ENCODE assay signal across 8 cellular contexts in the genomic region with DNA sequence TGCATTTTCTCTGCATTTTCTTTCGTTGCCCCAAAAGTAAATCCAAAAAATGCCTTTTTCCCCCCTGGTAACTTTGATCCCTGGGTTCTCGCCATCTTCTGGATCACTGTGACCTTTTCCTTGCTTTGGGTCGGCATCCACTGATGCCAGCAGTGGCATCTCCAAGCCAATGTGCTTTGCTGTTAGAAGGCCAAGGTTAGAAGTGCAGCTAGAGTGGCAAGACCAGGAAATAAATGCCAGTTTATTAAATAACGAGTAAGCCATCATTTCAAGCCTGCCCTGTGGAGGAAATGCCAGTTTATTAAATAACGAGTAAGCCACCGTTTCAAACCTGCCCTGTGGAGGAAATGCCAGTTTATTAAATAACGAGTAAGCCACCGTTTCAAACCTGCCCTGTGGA. TPM values are rescaled to one million over a fixed set of nuclear protein-coding genes. Genes with fewer than 3 reads are reported as not detected.
DNase-seq lines count a peak whose midpoint lies in the region; ATAC-seq, FAIRE-seq and TF ChIP-seq lines count a peak whose summit lies in the region.
"Not testable (repeated sequence)": the region's sequence is repeated elsewhere in the genome, so short reads cannot be mapped to it uniquely, and the experiment has no call there.

No MANE protein-coding gene starts in this region.

- not testable (repeated sequence) for BruUV-seq in A673 (replicated peaks; lab: Mats Ljungman, UMichigan)

- intact Hi-C loops in A673 (cut with micrococcal nuclease; ENCODE audit: unreplicated experiment); body of pancreas (cut with DNase I): not testable (repeated sequence)
- intact Hi-C loops in CD4-positive, alpha-beta memory T cell (cut with micrococcal nuclease): loop anchor here (5.0 kb wide), 1 partner anchor 34 kb away; the partner anchor contains the start of genes CCDC127 and SDHA

- peaks cover 9 to 26% (median 19%) of the 10 kb centered on the region in 4 donors for H3K4me1 Mint-ChIP-seq in CD4-positive, alpha-beta memory T cell
- peaks cover 0 to 13% (median 8%) of the 10 kb centered on the region in 3 donors for H3K4me1 Mint-ChIP-seq in T-cell

- not testable (repeated sequence) for H3K27me3 ChIP-seq in A673 (replicated peaks; ENCODE audit: insufficient read depth, low read depth, low read length, poor library complexity); CD4-positive, alpha-beta memory T cell (ENCODE audit: insufficient read depth, low read length); body of pancreas

- peak overlapping the region in 1 of 8 donors; percentile 36 for H3K4me3 Mint-ChIP-seq in CD4-positive, alpha-beta memory T cell
- not testable (repeated sequence) for H3K4me3 Mint-ChIP-seq in T-cell

- H3K27me3 Mint-ChIP-seq in CD4-positive, alpha-beta memory T cell; T-cell: not testable (repeated sequence)

- DNase-seq in A673 (ENCODE audit: low spot score); CD4-positive, alpha-beta memory T cell; RCC 7860 (ENCODE audit: low spot score); T-cell; body of pancreas: not testable (repeated sequence)
- peak; percentile 30 for DNase-seq in NCI-H2029 (lab: John Stamatoyannopoulos, UW)
- DNase-seq in renal cortical epithelial cell (ENCODE audit: low read depth): peak; percentile 6

- TF ChIP-seq POLR2A in body of pancreas (IDR thresholded peaks at IDR 0.05): not testable (repeated sequence)

- H3K36me3 ChIP-seq in A673 (ENCODE audit: insufficient read depth, low read length, poor library complexity, severe bottlenecking) (peaks cover 39% of the 10 kb centered on the region), body of pancreas (replicated peaks in 1 of 2; ENCODE audit: insufficient read depth in 1 of 2, low read depth in 2 of 2) (peaks cover 0 to 19% of the 10 kb centered on the region in 2 donors)
- peaks cover 11% of the 10 kb centered on the region for H3K36me3 ChIP-seq in CD4-positive, alpha-beta memory T cell (ENCODE audit: insufficient read depth, low read length)

- H3K4me3 ChIP-seq in A673 (ENCODE audit: low read depth, low read length, poor library complexity, severe bottlenecking); CD4-positive, alpha-beta memory T cell (ENCODE audit: low read length in 2 of 2); body of pancreas: not testable (repeated sequence)

- not testable (repeated sequence) for ATAC-seq in T-cell (replicated peaks in 1 of 4)
- ATAC-seq in body of pancreas (peak; percentile 68), esophagus mucosa (peak; percentile 16)

- peaks cover 59 to 61% of the 10 kb centered on the region in 2 donors for H3K36me3 Mint-ChIP-seq in CD4-positive, alpha-beta memory T cell
- peaks cover 42% of the 10 kb centered on the region for H3K36me3 Mint-ChIP-seq in T-cell

- not testable (repeated sequence) for TF ChIP-seq CTCF in A673 (conservative IDR thresholded peaks at IDR 0.05; ENCODE audit: low read depth, low read length); body of pancreas (IDR thresholded peaks at IDR 0.05)

- H3K27ac Mint-ChIP-seq in CD4-positive, alpha-beta memory T cell: peak overlapping the region in 4 of 7 donors; percentile 48 to 91 (median 76)
- peak overlapping the region; percentile 39 to 74 for H3K27ac Mint-ChIP-seq in T-cell

- POLR2A ChIA-PET in A673 (lab: Charles Lee; ENCODE audit: low non-redundant PET); CD4-positive, alpha-beta memory T cell (lab: Charles Lee; ENCODE audit: partially characterized antibody); T-cell (lab: Charles Lee): not testable (repeated sequence)

- CTCF ChIA-PET in A673 (lab: Charles Lee); CD4-positive, alpha-beta memory T cell (lab: Charles Lee; ENCODE audit: partially characterized antibody); T-cell (lab: Charles Lee): not testable (repeated sequence)

- H3K27ac ChIP-seq in A673 (ENCODE audit: low read depth, low read length, poor library complexity, severe bottlenecking): peak overlapping the region; percentile 78
- not testable (repeated sequence) for H3K27ac ChIP-seq in CD4-positive, alpha-beta memory T cell (ENCODE audit: low read depth, low read length)
- peak overlapping the region in 3 of 4 donors; percentile 67 to 80 (median 79) for H3K27ac ChIP-seq in body of pancreas

- peak; percentile 30 for FAIRE-seq in RCC 7860 (lab: Jason Lieb, UNC)

- not testable (repeated sequence) for H3K9me3 Mint-ChIP-seq in CD4-positive, alpha-beta memory T cell; T-cell

- H3K9me3 ChIP-seq in A673 (ENCODE audit: low read depth, low read length, poor library complexity, severe bottlenecking); CD4-positive, alpha-beta memory T cell (ENCODE audit: control insufficient read depth in 1 of 2, low read length in 2 of 2); body of pancreas: not testable (repeated sequence)

- WGBS in body of pancreas, 2 donors: 60 to 68% methylated on average over 8 of the region's 8 CpGs

- H3K4me1 ChIP-seq in A673 (ENCODE audit: insufficient read depth, low read length, poor library complexity, severe bottlenecking); body of pancreas: not testable (repeated sequence)
- H3K4me1 ChIP-seq in CD4-positive, alpha-beta memory T cell (ENCODE audit: insufficient read depth, low read length): peaks cover 12% of the 10 kb centered on the region

RNA-seq across cellular contexts. Expression of gene PDCD6, which starts 19.9 kb away (rescaled TPM):
- total RNA-seq in A673 (2021) (93.6 and 95.5 TPM in 2 replicates), T-cell (100 to 1,000 TPM in 1 of 5 donors, 10 to 100 TPM in 4; 61.0 to 104 (median 92.6) TPM), body of pancreas (10 to 100 TPM; 43.1 to 49.4 TPM), esophagus mucosa (96.8 TPM), renal cortical epithelial cell (136 and 141 TPM in 2 replicates)
- 10 to 100 TPM; 86.5 to 95.8 TPM for total RNA-seq in CD4-positive, alpha-beta memory T cell
- 100 to 1,000 TPM; 204 to 227 TPM for polyA plus RNA-seq in CD4-positive, alpha-beta memory T cell

RNA-seq across cellular contexts. Expression of gene SDHA, which starts 33.4 kb away (rescaled TPM):
- 132 and 135 TPM in 2 replicates for total RNA-seq in A673 (2021)
- total RNA-seq in CD4-positive, alpha-beta memory T cell: 100 to 1,000 TPM; 131 to 136 TPM
- 100 to 1,000 TPM; 214 to 240 TPM for polyA plus RNA-seq in CD4-positive, alpha-beta memory T cell
- total RNA-seq in T-cell: 100 to 1,000 TPM; 122 to 209 (median 140) TPM
- total RNA-seq in body of pancreas: 10 to 100 TPM; 62.8 to 75.5 TPM
- 53.6 TPM for total RNA-seq in esophagus mucosa
- 128 and 233 TPM in 2 replicates for total RNA-seq in renal cortical epithelial cell

RNA-seq across cellular contexts. Expression of gene CCDC127, which starts 33.6 kb away (rescaled TPM):
- total RNA-seq in A673 (2021): 8.4 and 8.8 TPM in 2 replicates
- 1 to 10 TPM; 6.7 to 7.7 TPM for total RNA-seq in CD4-positive, alpha-beta memory T cell
- 1 to 10 TPM; 2.9 to 5.1 TPM for polyA plus RNA-seq in CD4-positive, alpha-beta memory T cell
- 1 to 10 TPM; 2.5 to 9.8 (median 6.3) TPM for total RNA-seq in T-cell
- 1 to 10 TPM; 3.9 to 4.0 TPM for total RNA-seq in body of pancreas
- total RNA-seq in esophagus mucosa: 1.6 TPM
- total RNA-seq in renal cortical epithelial cell: 3.6 and 9.9 TPM in 2 replicates
